In genomic region chr19:21610341-21610740, GRCh38 we compare ENCODE assay signal across 20 cellular contexts.
"Had no signal": no experiment of that assay in that cellular context is flagged by ENCODE, and none has a peak within 500 bp of the region (broad histone marks: within the 10 kb centered on the region; RNA-seq: fewer than 3 reads in every experiment).

No MANE protein-coding gene starts in this region.

- H3K27ac ChIP-seq: HL-60, KMS-11, SJSA1, SK-N-MC had no signal

- H3K4me3 ChIP-seq: MG63, SJSA1, SK-N-MC had no signal

- H3K4me2 ChIP-seq: KMS-11 had no signal

- H3K9me3 ChIP-seq: MG63 had no signal

- H3K36me3 ChIP-seq: MG63, SJSA1 had no signal

- H3K9ac ChIP-seq: KMS-11 had no signal

- DNase-seq: MG63, NCI-H1092, NCI-H1105 treated with DMSO at 0.1 percent for 48 hours, NCI-H1417 treated with DMSO at 0.1 percent for 48 hours, NCI-H146, NCI-H1694 treated with DMSO at 0.1 percent for 48 hours, NCI-H1930, NCI-H2081, NCI-H2107, NCI-H2227 treated with DMSO at 0.1 percent for 48 hours, NCI-H524, NCI-H526 treated with DMSO at 0.1 percent for 48 hours, NCI-H748 treated with DMSO at 0.1 percent for 48 hours, Right ventricle myocardium superior, RPMI8226, SIG-M5 had no signal

- H3K4me1 ChIP-seq: SJSA1 had no signal

- H3K27me3 ChIP-seq: MG63, SJSA1 had no signal
